19 cellular contexts compared by ENCODE assay signal in the genomic region with DNA sequence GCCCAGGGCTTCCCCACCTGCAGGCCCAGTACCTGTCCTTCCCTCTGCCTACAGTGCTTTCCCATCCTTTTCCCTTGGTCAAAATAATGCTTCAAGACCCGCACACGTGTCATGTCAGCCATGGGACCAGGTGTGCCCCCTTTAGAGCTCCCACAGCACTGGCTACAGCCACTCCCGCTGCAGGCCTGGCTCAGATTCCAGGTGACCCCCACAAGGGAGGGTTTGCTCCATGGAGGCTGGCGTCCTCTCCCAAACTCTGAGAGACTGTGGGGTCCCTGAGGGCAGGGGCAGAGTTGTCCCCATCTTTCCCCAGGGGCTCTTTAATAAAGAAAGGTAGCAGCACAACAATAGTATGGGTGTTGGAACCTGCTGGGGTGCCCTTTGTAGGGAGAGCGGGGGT.
DNase-seq lines count a peak whose midpoint lies in the region; ATAC-seq and TF ChIP-seq lines count a peak whose summit lies in the region.
"Had no signal": no experiment of that assay in that cellular context is flagged by ENCODE, and none has a peak within 500 bp of the region (broad histone marks: within the 10 kb centered on the region; RNA-seq: fewer than 3 reads in every experiment).

No MANE protein-coding gene starts in this region.

- peaks cover 9% of the 10 kb centered on the region for H3K9me3 Mint-ChIP-seq in activated T-cell treated with anti-CD3 and anti-CD28 coated beads, Interleukin-2, amount 50 U/mL, for 24 hours
- H3K9me3 Mint-ChIP-seq in activated naive CD8-positive, alpha-beta T cell treated with anti-CD3 and anti-CD28 coated beads, Interleukin-2, amount 50 U/mL, for 24 hours = peaks cover 5% of the 10 kb centered on the region
- H3K9me3 Mint-ChIP-seq: nephron had no signal

- H3K4me1 ChIP-seq in spleen (peaks cover 0 to 78% (median 28%) of the 10 kb centered on the region in 6 donors), upper lobe of right lung (no peaks in the 10 kb centered on the region), suprapubic skin (no peaks in the 10 kb centered on the region)

- H3K4me1 Mint-ChIP-seq in activated T-cell treated with anti-CD3 and anti-CD28 coated beads, Interleukin-2, amount 50 U/mL, for 24 hours (ENCODE audit: low read depth) = peaks cover 95% of the 10 kb centered on the region
- peaks cover 98% of the 10 kb centered on the region for H3K4me1 Mint-ChIP-seq in activated naive CD8-positive, alpha-beta T cell treated with anti-CD3 and anti-CD28 coated beads, Interleukin-2, amount 50 U/mL, for 24 hours

- 66 to 88% (median 76%) methylated on average over 5 of the region's 5 CpGs for WGBS in spleen, 5 donors
- 63% methylated on average over 4 of the region's 5 CpGs for WGBS in suprapubic skin

- H3K4me3 ChIP-seq in spleen = no peak overlapping the region
- H3K4me3 ChIP-seq in upper lobe of right lung = no peak overlapping the region
- no peak overlapping the region for H3K4me3 ChIP-seq in suprapubic skin

- TF ChIP-seq EP300 in suprapubic skin (IDR thresholded peaks at IDR 0.05) = no peak

- no peak for TF ChIP-seq POLR2A in spleen (IDR thresholded peaks at IDR 0.05)
- TF ChIP-seq POLR2A in suprapubic skin (IDR thresholded peaks at IDR 0.05) = no peak

- H3K36me3 Mint-ChIP-seq in activated T-cell treated with anti-CD3 and anti-CD28 coated beads, Interleukin-2, amount 50 U/mL, for 24 hours (ENCODE audit: low read depth) = peaks cover 9% of the 10 kb centered on the region
- H3K36me3 Mint-ChIP-seq in activated naive CD8-positive, alpha-beta T cell treated with anti-CD3 and anti-CD28 coated beads, Interleukin-2, amount 50 U/mL, for 24 hours (ENCODE audit: low read depth) = peaks cover 10% of the 10 kb centered on the region

- TF ChIP-seq CTCF in spleen (IDR thresholded peaks at IDR 0.05 in 8 of 11, conservative IDR thresholded peaks at IDR 0.05 in 3 of 11) (no peak), upper lobe of right lung (IDR thresholded peaks at IDR 0.05) (no peak), suprapubic skin (IDR thresholded peaks at IDR 0.05) (no peak)

- no peak for ATAC-seq in activated naive CD8-positive, alpha-beta T cell treated with anti-CD3 and anti-CD28 coated beads, Interleukin-2, amount 50 U/mL, for 24 hours
- ATAC-seq in upper lobe of right lung = no peak
- ATAC-seq: HCT116 had no signal

- H3K27ac ChIP-seq in KOPT-K1 (ENCODE audit: low read depth, low read length, poor library complexity, severe bottlenecking) (peak overlapping the region; percentile 94), spleen (peak overlapping the region in 4 of 8 donors; percentile 52 to 81 (median 68)), upper lobe of right lung (no peak overlapping the region), suprapubic skin (no peak overlapping the region)

- no peaks in the 10 kb centered on the region for H3K36me3 ChIP-seq in KOPT-K1 (ENCODE audit: insufficient read depth, low read length)
- no peaks in the 10 kb centered on the region for H3K36me3 ChIP-seq in spleen
- no peaks in the 10 kb centered on the region for H3K36me3 ChIP-seq in upper lobe of right lung
- H3K36me3 ChIP-seq in suprapubic skin = no peaks in the 10 kb centered on the region

- no peaks in the 10 kb centered on the region for H3K27me3 Mint-ChIP-seq in activated T-cell treated with anti-CD3 and anti-CD28 coated beads, Interleukin-2, amount 50 U/mL, for 24 hours
- no peaks in the 10 kb centered on the region for H3K27me3 Mint-ChIP-seq in activated naive CD8-positive, alpha-beta T cell treated with anti-CD3 and anti-CD28 coated beads, Interleukin-2, amount 50 U/mL, for 24 hours

- H3K9me3 ChIP-seq in KOPT-K1 (ENCODE audit: insufficient read depth, low read length, poor library complexity, severe bottlenecking) (no peaks in the 10 kb centered on the region), spleen (peaks cover 0 to 4% (median 0%) of the 10 kb centered on the region in 8 donors), upper lobe of right lung (no peaks in the 10 kb centered on the region), suprapubic skin (no peaks in the 10 kb centered on the region)

- H3K27ac Mint-ChIP-seq in activated T-cell treated with anti-CD3 and anti-CD28 coated beads, Interleukin-2, amount 50 U/mL, for 24 hours = peak overlapping the region; percentile 87
- H3K27ac Mint-ChIP-seq in activated naive CD8-positive, alpha-beta T cell treated with anti-CD3 and anti-CD28 coated beads, Interleukin-2, amount 50 U/mL, for 24 hours = peak overlapping the region; percentile 98

- H3K27me3 ChIP-seq in spleen (replicated peaks in 1 of 7) (no peaks in the 10 kb centered on the region), upper lobe of right lung (no peaks in the 10 kb centered on the region), suprapubic skin (no peaks in the 10 kb centered on the region)

- H3K4me3 Mint-ChIP-seq in activated T-cell treated with anti-CD3 and anti-CD28 coated beads, Interleukin-2, amount 50 U/mL, for 24 hours = no peak overlapping the region
- peak overlapping the region; percentile 63 for H3K4me3 Mint-ChIP-seq in activated naive CD8-positive, alpha-beta T cell treated with anti-CD3 and anti-CD28 coated beads, Interleukin-2, amount 50 U/mL, for 24 hours
- H3K4me3 Mint-ChIP-seq: nephron had no signal

- intact Hi-C loops in spleen (cut with DNase I; ENCODE audit: low total_unique reads) (no loop called here), upper lobe of right lung (cut with DNase I) (no loop called here)

- DNase-seq in activated T-cell treated with anti-CD3 and anti-CD28 coated beads, Interleukin-2, amount 50 U/mL, for 24 hours = no peak
- no peak for DNase-seq in activated T-cell treated with anti-CD3 and anti-CD28 coated beads, Interleukin-2, amount 50 U/mL, for 48 hours
- DNase-seq in activated naive CD8-positive, alpha-beta T cell treated with anti-CD3 and anti-CD28 coated beads, Interleukin-2, amount 50 U/mL, for 24 hours = no peak
- DNase-seq in spleen (peak; percentile 58), NCI-H1048 (lab: John Stamatoyannopoulos, UW) (no peak), upper lobe of right lung (no peak), suprapubic skin (ENCODE audit: low spot score in 2 of 2) (no peak)
- DNase-seq: activated CD4-positive, CD25-positive, alpha-beta regulatory T cell; activated CD8-positive, alpha-beta memory T cell treated with anti-CD3 and anti-CD28 coated beads, Interleukin-2, amount 50 U/mL, for 48 hours; DMS53; mesenchymal stem cell; NCI-H1436; NCI-H69; OCI-M1; SHP77 treated with DMSO at 0.1 percent for 48 hours; stimulated activated CD4-positive, alpha-beta T cell treated with anti-CD3 and anti-CD28 coated beads, Interleukin-1b, Interleukin-23, amount 100 ng/mL, for 48 hours had no signal
